In genomic region chr6:25359191-25359861, GRCh38 we compare ENCODE assay signal across 9 cellular contexts.
DNase-seq lines count a peak whose midpoint lies in the region; TF ChIP-seq lines count a peak whose summit lies in the region.
"Had no signal": no experiment of that assay in that cellular context is flagged by ENCODE, and none has a peak within 500 bp of the region (broad histone marks: within the 10 kb centered on the region; RNA-seq: fewer than 3 reads in every experiment).

No MANE protein-coding gene starts in this region.

- no peaks in the 10 kb centered on the region for H3K36me3 ChIP-seq in muscle layer of duodenum (ENCODE audit: control insufficient read depth in 1 of 2, insufficient read depth in 2 of 2, low read length in 2 of 2)
- no peaks in the 10 kb centered on the region for H3K36me3 ChIP-seq in HAP-1 (replicated peaks)

- H3K27me3 ChIP-seq in muscle layer of duodenum (ENCODE audit: low read depth, low read length) (no peaks in the 10 kb centered on the region), HAP-1 (ENCODE audit: low read depth) (no peaks in the 10 kb centered on the region)

- H3K36me3 Mint-ChIP-seq in endothelial cell (ENCODE audit: low read depth, unreplicated experiment) = no peaks in the 10 kb centered on the region

- no peaks in the 10 kb centered on the region for H3K9me3 ChIP-seq in muscle layer of duodenum (ENCODE audit: control insufficient read depth in 1 of 2, low read length in 2 of 2)
- no peaks in the 10 kb centered on the region for H3K9me3 ChIP-seq in HAP-1

- TF ChIP-seq CTCF in endothelial cell (IDR thresholded peaks at IDR 0.05; ENCODE audit: unreplicated experiment) = no peak

- H3K9me3 Mint-ChIP-seq in endothelial cell (ENCODE audit: unreplicated experiment) = no peaks in the 10 kb centered on the region

- peak overlapping the region; percentile 41 for H3K27ac ChIP-seq in muscle layer of duodenum (ENCODE audit: low read length)

- H3K4me1 ChIP-seq in muscle layer of duodenum (ENCODE audit: control insufficient read depth in 1 of 2, insufficient read depth in 2 of 2, low read length in 2 of 2) = peaks cover 0 to 4% of the 10 kb centered on the region in 2 donors
- peaks cover 13% of the 10 kb centered on the region for H3K4me1 ChIP-seq in HAP-1

- H3K4me3 ChIP-seq in muscle layer of duodenum (ENCODE audit: low read depth in 1 of 2, low read length in 2 of 2) = peak overlapping the region in 1 of 2 donors; percentile 2
- H3K4me3 ChIP-seq in HAP-1 = no peak overlapping the region

- peak; percentile 65 for DNase-seq in ACHN
- DNase-seq in M059J (ENCODE audit: low read depth) = peak; percentile 87
- no peak for DNase-seq in endothelial cell (ENCODE audit: low spot score)
- no peak for DNase-seq in HAP-1 (ENCODE audit: low spot score in 2 of 2)
- no peak for DNase-seq in KG1 (lab: John Stamatoyannopoulos, UW)
- DNase-seq in NK-92 (lab: John Stamatoyannopoulos, UW; ENCODE audit: unreplicated experiment) = no peak
- DNase-seq in stimulated activated naive CD4-positive, alpha-beta T cell (lab: John Stamatoyannopoulos, UW) = no peak
- DNase-seq: RPMI8226 had no signal

- H3K4me1 Mint-ChIP-seq in endothelial cell (ENCODE audit: unreplicated experiment) = peaks cover 25% of the 10 kb centered on the region

- in situ Hi-C loops in ACHN (cut with HindIII; ENCODE audit: low pct_ligation_motif_present, low pct_unique_long_range_greater_than_20kb, low sequenced_read_pairs) (no loop called here), HAP-1 (cut with MboI; ENCODE audit: low sequenced_read_pairs) (no loop called here)

- H3K27me3 Mint-ChIP-seq in endothelial cell (ENCODE audit: unreplicated experiment) = no peaks in the 10 kb centered on the region

- H3K27ac Mint-ChIP-seq in endothelial cell (ENCODE audit: unreplicated experiment) = peak overlapping the region; percentile 82

- no peak overlapping the region for H3K4me3 Mint-ChIP-seq in endothelial cell (ENCODE audit: unreplicated experiment)

Comparison
In these comparisons a context has a peak if more than half of its experiments do, and no peak if none do; other contexts are left out.
1. DNase-seq: peak in ACHN (single experiment) and M059J (single experiment); none in endothelial cell (single experiment), HAP-1 (0 of 2), KG1 (single experiment), NK-92 (single experiment) and stimulated activated naive CD4-positive, alpha-beta T cell (0 of 6).